ENCODE assay signal across 1 cellular context in the genomic region with DNA sequence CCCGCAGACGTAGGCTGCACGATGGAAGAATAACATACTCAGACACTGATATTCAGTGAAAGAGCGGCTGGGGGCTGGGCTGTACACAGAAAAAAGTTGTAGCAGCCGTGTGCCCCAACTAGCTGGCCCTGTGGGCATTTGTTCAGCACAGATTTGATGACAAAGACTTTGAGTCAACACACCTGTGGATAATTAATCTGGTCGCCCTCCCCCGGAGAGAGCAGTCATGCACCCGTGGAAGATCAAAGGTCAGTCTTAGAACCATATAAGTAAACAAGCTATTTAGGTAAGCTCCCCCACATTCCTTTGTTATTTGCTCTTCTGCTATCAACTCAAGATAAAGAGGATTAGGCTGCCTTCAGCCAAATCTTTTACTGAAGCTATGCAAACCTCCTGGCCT.
TF ChIP-seq lines count a peak whose summit lies in the region.

No MANE protein-coding gene starts in this region.

TF ChIP-seq in HepG2, 621 proteins besides CTCF, POLR2A, EP300 and RAD21 (continued from another document and continues in another):
- TF ChIP-seq ARHGAP35 (CRISPR knock-in tag; IDR thresholded peaks at IDR 0.05; ENCODE audit: borderline replicate concordance) (no peak), HMG20A (CRISPR knock-in tag; IDR thresholded peaks at IDR 0.05; ENCODE audit: borderline replicate concordance) (peak; percentile 87; the same call in 1 of the 2 replicates), POLR2G (IDR thresholded peaks at IDR 0.05; ENCODE audit: low read depth, low read length) (no peak), MBNL3 (CRISPR knock-in tag; conservative IDR thresholded peaks at IDR 0.05) (no peak), ZNF781 (CRISPR knock-in tag; IDR thresholded peaks at IDR 0.05; ENCODE audit: borderline replicate concordance, not compliant biosample characterization) (no peak), SCMH1 (CRISPR knock-in tag; IDR thresholded peaks at IDR 0.05; ENCODE audit: borderline replicate concordance) (no peak), RARA (CRISPR knock-in tag; IDR thresholded peaks at IDR 0.05) (peak; percentile 57), PAWR (CRISPR knock-in tag; IDR thresholded peaks at IDR 0.05; ENCODE audit: borderline replicate concordance) (no peak), ZSCAN21 (CRISPR knock-in tag; IDR thresholded peaks at IDR 0.05; ENCODE audit: borderline replicate concordance) (no peak), SRSF4 (IDR thresholded peaks at IDR 0.05; ENCODE audit: low read depth, low read length, poor library complexity, severe bottlenecking) (no peak), ELF3 (CRISPR knock-in tag; IDR thresholded peaks at IDR 0.05) (no peak), HMG20B (CRISPR knock-in tag; conservative IDR thresholded peaks at IDR 0.05) (peak; percentile 98), SRY (CRISPR knock-in tag; IDR thresholded peaks at IDR 0.05) (no peak), SMAD3 (CRISPR knock-in tag; IDR thresholded peaks at IDR 0.05) (no peak), HOXA9 (CRISPR knock-in tag; IDR thresholded peaks at IDR 0.05; ENCODE audit: borderline replicate concordance) (no peak), BRD4 (CRISPR knock-in tag; IDR thresholded peaks at IDR 0.05) (no peak), ZNF160 (CRISPR knock-in tag; IDR thresholded peaks at IDR 0.05) (no peak), CREM (IDR thresholded peaks at IDR 0.05) (0 out of 2 replicates have a peak, but pooled peaks have one; percentile 42), CREM (CRISPR knock-in tag; IDR thresholded peaks at IDR 0.05) (no peak), ZNF572 (CRISPR knock-in tag; IDR thresholded peaks at IDR 0.05) (no peak), TMF1 (CRISPR knock-in tag; IDR thresholded peaks at IDR 0.05; ENCODE audit: low read depth) (no peak), FIP1L1 (IDR thresholded peaks at IDR 0.05; ENCODE audit: borderline replicate concordance, insufficient read depth, low read depth, low read length) (no peak), HNRNPH1 (optimal IDR thresholded peaks at IDR 0.05; ENCODE audit: low read depth, low read length) (no peak), MATR3 (CRISPR knock-in tag; IDR thresholded peaks at IDR 0.05) (no peak), MAZ (IDR thresholded peaks at IDR 0.05; ENCODE audit: borderline replicate concordance, low read depth, low read length) (no peak), MAZ (CRISPR knock-in tag; IDR thresholded peaks at IDR 0.05; ENCODE audit: low read depth) (no peak), SETDB1 (CRISPR knock-in tag; IDR thresholded peaks at IDR 0.05; ENCODE audit: borderline replicate concordance) (peak; percentile 97), SMARCC2 (IDR thresholded peaks at IDR 0.05) (no peak), FOXJ3 (CRISPR knock-in tag; IDR thresholded peaks at IDR 0.05; ENCODE audit: borderline replicate concordance) (no peak), ZNF121 (CRISPR knock-in tag; IDR thresholded peaks at IDR 0.05) (no peak), SPEN (CRISPR knock-in tag; IDR thresholded peaks at IDR 0.05; ENCODE audit: low read depth) (no peak), ZNF546 (CRISPR knock-in tag; conservative IDR thresholded peaks at IDR 0.05) (no peak)
- TF ChIP-seq, protein P1, sequence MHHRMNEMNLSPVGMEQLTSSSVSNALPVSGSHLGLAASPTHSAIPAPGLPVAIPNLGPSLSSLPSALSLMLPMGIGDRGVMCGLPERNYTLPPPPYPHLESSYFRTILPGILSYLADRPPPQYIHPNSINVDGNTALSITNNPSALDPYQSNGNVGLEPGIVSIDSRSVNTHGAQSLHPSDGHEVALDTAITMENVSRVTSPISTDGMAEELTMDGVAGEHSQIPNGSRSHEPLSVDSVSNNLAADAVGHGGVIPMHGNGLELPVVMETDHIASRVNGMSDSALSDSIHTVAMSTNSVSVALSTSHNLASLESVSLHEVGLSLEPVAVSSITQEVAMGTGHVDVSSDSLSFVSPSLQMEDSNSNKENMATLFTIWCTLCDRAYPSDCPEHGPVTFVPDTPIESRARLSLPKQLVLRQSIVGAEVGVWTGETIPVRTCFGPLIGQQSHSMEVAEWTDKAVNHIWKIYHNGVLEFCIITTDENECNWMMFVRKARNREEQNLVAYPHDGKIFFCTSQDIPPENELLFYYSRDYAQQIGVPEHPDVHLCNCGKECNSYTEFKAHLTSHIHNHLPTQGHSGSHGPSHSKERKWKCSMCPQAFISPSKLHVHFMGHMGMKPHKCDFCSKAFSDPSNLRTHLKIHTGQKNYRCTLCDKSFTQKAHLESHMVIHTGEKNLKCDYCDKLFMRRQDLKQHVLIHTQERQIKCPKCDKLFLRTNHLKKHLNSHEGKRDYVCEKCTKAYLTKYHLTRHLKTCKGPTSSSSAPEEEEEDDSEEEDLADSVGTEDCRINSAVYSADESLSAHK (CRISPR knock-in tag; IDR thresholded peaks at IDR 0.05; ENCODE audit: borderline replicate concordance) = no peak
- TF ChIP-seq, protein P2, sequence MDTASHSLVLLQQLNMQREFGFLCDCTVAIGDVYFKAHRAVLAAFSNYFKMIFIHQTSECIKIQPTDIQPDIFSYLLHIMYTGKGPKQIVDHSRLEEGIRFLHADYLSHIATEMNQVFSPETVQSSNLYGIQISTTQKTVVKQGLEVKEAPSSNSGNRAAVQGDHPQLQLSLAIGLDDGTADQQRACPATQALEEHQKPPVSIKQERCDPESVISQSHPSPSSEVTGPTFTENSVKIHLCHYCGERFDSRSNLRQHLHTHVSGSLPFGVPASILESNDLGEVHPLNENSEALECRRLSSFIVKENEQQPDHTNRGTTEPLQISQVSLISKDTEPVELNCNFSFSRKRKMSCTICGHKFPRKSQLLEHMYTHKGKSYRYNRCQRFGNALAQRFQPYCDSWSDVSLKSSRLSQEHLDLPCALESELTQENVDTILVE (CRISPR knock-in tag; IDR thresholded peaks at IDR 0.05) = no peak
- TF ChIP-seq, protein P3, sequence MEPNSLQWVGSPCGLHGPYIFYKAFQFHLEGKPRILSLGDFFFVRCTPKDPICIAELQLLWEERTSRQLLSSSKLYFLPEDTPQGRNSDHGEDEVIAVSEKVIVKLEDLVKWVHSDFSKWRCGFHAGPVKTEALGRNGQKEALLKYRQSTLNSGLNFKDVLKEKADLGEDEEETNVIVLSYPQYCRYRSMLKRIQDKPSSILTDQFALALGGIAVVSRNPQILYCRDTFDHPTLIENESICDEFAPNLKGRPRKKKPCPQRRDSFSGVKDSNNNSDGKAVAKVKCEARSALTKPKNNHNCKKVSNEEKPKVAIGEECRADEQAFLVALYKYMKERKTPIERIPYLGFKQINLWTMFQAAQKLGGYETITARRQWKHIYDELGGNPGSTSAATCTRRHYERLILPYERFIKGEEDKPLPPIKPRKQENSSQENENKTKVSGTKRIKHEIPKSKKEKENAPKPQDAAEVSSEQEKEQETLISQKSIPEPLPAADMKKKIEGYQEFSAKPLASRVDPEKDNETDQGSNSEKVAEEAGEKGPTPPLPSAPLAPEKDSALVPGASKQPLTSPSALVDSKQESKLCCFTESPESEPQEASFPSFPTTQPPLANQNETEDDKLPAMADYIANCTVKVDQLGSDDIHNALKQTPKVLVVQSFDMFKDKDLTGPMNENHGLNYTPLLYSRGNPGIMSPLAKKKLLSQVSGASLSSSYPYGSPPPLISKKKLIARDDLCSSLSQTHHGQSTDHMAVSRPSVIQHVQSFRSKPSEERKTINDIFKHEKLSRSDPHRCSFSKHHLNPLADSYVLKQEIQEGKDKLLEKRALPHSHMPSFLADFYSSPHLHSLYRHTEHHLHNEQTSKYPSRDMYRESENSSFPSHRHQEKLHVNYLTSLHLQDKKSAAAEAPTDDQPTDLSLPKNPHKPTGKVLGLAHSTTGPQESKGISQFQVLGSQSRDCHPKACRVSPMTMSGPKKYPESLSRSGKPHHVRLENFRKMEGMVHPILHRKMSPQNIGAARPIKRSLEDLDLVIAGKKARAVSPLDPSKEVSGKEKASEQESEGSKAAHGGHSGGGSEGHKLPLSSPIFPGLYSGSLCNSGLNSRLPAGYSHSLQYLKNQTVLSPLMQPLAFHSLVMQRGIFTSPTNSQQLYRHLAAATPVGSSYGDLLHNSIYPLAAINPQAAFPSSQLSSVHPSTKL (CRISPR knock-in tag; IDR thresholded peaks at IDR 0.05) = peak; percentile 71; the same call in 1 of the 2 replicates
- TF ChIP-seq, protein P4, sequence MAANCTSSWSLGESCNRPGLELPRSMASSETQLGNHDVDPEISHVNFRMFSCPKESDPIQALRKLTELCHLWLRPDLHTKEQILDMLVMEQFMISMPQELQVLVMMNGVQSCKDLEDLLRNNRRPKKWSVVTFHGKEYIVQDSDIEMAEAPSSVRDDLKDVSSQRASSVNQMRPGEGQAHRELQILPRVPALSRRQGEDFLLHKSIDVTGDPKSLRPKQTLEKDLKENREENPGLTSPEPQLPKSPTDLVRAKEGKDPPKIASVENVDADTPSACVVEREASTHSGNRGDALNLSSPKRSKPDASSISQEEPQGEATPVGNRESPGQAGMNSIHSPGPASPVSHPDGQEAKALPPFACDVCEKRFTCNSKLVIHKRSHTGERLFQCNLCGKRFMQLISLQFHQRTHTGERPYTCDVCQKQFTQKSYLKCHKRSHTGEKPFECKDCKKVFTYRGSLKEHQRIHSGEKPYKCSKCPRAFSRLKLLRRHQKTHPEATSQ (CRISPR knock-in tag; IDR thresholded peaks at IDR 0.05; ENCODE audit: borderline replicate concordance) = no peak
- TF ChIP-seq, protein P5, sequence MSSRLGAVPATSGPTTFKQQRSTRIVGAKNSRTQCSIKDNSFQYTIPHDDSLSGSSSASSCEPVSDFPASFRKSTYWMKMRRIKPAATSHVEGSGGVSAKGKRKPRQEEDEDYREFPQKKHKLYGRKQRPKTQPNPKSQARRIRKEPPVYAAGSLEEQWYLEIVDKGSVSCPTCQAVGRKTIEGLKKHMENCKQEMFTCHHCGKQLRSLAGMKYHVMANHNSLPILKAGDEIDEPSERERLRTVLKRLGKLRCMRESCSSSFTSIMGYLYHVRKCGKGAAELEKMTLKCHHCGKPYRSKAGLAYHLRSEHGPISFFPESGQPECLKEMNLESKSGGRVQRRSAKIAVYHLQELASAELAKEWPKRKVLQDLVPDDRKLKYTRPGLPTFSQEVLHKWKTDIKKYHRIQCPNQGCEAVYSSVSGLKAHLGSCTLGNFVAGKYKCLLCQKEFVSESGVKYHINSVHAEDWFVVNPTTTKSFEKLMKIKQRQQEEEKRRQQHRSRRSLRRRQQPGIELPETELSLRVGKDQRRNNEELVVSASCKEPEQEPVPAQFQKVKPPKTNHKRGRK (CRISPR knock-in tag; IDR thresholded peaks at IDR 0.05) = no peak
- TF ChIP-seq, protein P6, sequence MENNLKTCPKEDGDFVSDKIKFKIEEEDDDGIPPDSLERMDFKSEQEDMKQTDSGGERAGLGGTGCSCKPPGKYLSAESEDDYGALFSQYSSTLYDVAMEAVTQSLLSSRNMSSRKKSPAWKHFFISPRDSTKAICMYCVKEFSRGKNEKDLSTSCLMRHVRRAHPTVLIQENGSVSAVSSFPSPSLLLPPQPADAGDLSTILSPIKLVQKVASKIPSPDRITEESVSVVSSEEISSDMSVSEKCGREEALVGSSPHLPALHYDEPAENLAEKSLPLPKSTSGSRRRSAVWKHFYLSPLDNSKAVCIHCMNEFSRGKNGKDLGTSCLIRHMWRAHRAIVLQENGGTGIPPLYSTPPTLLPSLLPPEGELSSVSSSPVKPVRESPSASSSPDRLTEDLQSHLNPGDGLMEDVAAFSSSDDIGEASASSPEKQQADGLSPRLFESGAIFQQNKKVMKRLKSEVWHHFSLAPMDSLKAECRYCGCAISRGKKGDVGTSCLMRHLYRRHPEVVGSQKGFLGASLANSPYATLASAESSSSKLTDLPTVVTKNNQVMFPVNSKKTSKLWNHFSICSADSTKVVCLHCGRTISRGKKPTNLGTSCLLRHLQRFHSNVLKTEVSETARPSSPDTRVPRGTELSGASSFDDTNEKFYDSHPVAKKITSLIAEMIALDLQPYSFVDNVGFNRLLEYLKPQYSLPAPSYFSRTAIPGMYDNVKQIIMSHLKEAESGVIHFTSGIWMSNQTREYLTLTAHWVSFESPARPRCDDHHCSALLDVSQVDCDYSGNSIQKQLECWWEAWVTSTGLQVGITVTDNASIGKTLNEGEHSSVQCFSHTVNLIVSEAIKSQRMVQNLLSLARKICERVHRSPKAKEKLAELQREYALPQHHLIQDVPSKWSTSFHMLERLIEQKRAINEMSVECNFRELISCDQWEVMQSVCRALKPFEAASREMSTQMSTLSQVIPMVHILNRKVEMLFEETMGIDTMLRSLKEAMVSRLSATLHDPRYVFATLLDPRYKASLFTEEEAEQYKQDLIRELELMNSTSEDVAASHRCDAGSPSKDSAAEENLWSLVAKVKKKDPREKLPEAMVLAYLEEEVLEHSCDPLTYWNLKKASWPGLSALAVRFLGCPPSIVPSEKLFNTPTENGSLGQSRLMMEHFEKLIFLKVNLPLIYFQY (CRISPR knock-in tag; IDR thresholded peaks at IDR 0.05; ENCODE audit: borderline replicate concordance) = no peak
- TF ChIP-seq, protein P7, sequence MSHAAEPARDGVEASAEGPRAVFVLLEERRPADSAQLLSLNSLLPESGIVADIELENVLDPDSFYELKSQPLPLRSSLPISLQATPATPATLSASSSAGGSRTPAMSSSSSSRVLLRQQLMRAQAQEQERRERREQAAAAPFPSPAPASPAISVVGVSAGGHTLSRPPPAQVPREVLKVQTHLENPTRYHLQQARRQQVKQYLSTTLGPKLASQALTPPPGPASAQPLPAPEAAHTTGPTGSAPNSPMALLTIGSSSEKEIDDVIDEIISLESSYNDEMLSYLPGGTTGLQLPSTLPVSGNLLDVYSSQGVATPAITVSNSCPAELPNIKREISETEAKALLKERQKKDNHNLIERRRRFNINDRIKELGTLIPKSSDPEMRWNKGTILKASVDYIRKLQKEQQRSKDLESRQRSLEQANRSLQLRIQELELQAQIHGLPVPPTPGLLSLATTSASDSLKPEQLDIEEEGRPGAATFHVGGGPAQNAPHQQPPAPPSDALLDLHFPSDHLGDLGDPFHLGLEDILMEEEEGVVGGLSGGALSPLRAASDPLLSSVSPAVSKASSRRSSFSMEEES (CRISPR knock-in tag; IDR thresholded peaks at IDR 0.05) = 0 out of 2 replicates have a peak, but pooled peaks have one; percentile 27
- TF ChIP-seq, protein P8, sequence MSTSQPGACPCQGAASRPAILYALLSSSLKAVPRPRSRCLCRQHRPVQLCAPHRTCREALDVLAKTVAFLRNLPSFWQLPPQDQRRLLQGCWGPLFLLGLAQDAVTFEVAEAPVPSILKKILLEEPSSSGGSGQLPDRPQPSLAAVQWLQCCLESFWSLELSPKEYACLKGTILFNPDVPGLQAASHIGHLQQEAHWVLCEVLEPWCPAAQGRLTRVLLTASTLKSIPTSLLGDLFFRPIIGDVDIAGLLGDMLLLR (CRISPR knock-in tag; IDR thresholded peaks at IDR 0.05) = no peak
- TF ChIP-seq, protein P9, sequence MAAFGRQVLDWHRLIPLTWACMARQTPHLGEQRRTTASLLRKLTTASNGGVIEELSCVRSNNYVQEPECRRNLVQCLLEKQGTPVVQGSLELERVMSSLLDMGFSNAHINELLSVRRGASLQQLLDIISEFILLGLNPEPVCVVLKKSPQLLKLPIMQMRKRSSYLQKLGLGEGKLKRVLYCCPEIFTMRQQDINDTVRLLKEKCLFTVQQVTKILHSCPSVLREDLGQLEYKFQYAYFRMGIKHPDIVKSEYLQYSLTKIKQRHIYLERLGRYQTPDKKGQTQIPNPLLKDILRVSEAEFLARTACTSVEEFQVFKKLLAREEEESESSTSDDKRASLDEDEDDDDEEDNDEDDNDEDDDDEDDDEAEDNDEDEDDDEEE (CRISPR knock-in tag; IDR thresholded peaks at IDR 0.05) = no peak
- TF ChIP-seq, protein P10, sequence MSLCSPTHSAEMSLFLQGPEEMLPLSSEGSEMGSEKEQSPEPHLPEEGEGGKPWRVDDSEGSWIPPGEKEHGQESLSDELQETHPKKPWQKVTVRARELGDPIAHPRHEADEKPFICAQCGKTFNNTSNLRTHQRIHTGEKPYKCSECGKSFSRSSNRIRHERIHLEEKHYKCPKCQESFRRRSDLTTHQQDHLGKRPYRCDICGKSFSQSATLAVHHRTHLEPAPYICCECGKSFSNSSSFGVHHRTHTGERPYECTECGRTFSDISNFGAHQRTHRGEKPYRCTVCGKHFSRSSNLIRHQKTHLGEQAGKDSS (CRISPR knock-in tag; IDR thresholded peaks at IDR 0.05; ENCODE audit: borderline replicate concordance, low read depth) = no peak
